19 cellular contexts compared by ENCODE assay signal in the genomic region with DNA sequence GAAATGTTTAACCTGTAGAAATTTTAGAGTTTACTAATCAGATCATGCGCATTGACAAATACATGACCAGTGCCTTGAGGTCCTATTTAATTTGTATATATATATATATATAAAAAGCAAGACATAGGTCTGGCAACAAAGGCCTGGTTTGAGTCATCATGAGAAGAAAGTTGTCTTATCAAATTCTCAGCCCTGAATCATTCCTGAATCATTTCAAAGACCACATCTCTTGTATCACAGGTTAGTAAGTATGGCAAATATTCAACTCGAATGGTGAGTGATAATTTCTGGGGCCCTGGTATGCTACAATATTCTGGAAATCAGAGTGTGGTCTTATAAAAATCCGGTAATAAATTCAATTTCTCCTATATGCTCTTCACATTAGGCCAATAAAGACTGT.
DNase-seq lines count a peak whose midpoint lies in the region; ATAC-seq and TF ChIP-seq lines count a peak whose summit lies in the region.
"Had no signal": no experiment of that assay in that cellular context is flagged by ENCODE, and none has a peak within 500 bp of the region (broad histone marks: within the 10 kb centered on the region; RNA-seq: fewer than 3 reads in every experiment).

No MANE protein-coding gene starts in this region.

- TF ChIP-seq CTCF in AG04450 (IDR thresholded peaks at IDR 0.05; ENCODE audit: low read depth, low read length) (no peak), astrocyte of the spinal cord (IDR thresholded peaks at IDR 0.05; ENCODE audit: low read depth, low read length) (no peak)

- no peaks in the 10 kb centered on the region for H3K9me3 ChIP-seq in AG04450 (ENCODE audit: control insufficient read depth, insufficient read depth, low read length)
- H3K9me3 ChIP-seq: neutrophil, right atrium auricular region had no signal

- CTCF ChIA-PET in AG04450 (lab: Charles Lee) = no interaction called here

- DNase-seq in AG04450 (ENCODE audit: low read depth, low spot score) (peak; percentile 53), M059J (ENCODE audit: low read depth) (peak; percentile 55), astrocyte of the spinal cord (ENCODE audit: low read depth, low spot score) (peak; percentile 86), iris pigment epithelial cell (ENCODE audit: low read depth) (peak; percentile 96), HUDEP-2 (lab: John Stamatoyannopoulos, UW; ENCODE audit: unreplicated experiment in 76 of 76) (no peak)
- no peak for DNase-seq in stimulated activated CD4-positive, alpha-beta T cell treated with anti-CD3 and anti-CD28 coated beads, Interleukin-2, amount 100 ng/mL, for 24 hours
- no peak for DNase-seq in stimulated activated CD4-positive, alpha-beta T cell treated with anti-CD3 and anti-CD28 coated beads, Interleukin-2, amount 100 ng/mL, for 48 hours
- DNase-seq: activated CD4-positive, alpha-beta T cell treated with anti-CD3 and anti-CD28 coated beads, Interleukin-2, amount 50 U/mL, for 4 hours; activated naive CD4-positive, alpha-beta T cell treated with anti-CD3 and anti-CD28 coated beads, Interleukin-2, amount 10 ng/mL, durations not matched to agents 7 days and 5 days; CD4-positive, alpha-beta T cell; DMS79 treated with DMSO at 0.1 percent for 48 hours; HFFc6; hypothalamus; NCI-H1048; NCI-H69; SW 1271 had no signal

- H3K4me3 ChIP-seq in AG04450 (ENCODE audit: low read depth, low read length) (no peak overlapping the region), astrocyte of the spinal cord (ENCODE audit: low read depth, low read length) (no peak overlapping the region)
- H3K4me3 ChIP-seq: right atrium auricular region had no signal

- H3K27me3 ChIP-seq in AG04450 (ENCODE audit: control insufficient read depth, insufficient read depth, low read length) = no peaks in the 10 kb centered on the region
- H3K27me3 ChIP-seq: neutrophil, right atrium auricular region had no signal

- ATAC-seq in GM21390 (IDR thresholded peaks at IDR 0.05; ENCODE audit: unreplicated experiment) = no peak

- POLR2A ChIA-PET in AG04450 (lab: Yijun Ruan, JAX) = no interaction called here

- in situ Hi-C loops in astrocyte of the spinal cord (cut with HindIII; ENCODE audit: low sequenced_read_pairs) = no loop called here

- no peak overlapping the region for H3K27ac ChIP-seq in AG04450 (ENCODE audit: low read depth, low read length)
- H3K27ac ChIP-seq: neutrophil, right atrium auricular region had no signal

Comparison
In these comparisons a context has a peak if more than half of its experiments do, and no peak if none do; other contexts are left out.
1. DNase-seq: peak in AG04450 (single experiment), M059J (single experiment), astrocyte of the spinal cord (single experiment) and iris pigment epithelial cell (single experiment); none in stimulated activated CD4-positive, alpha-beta T cell treated with anti-CD3 and anti-CD28 coated beads, Interleukin-2, amount 100 ng/mL, for 24 hours (0 of 2), stimulated activated CD4-positive, alpha-beta T cell treated with anti-CD3 and anti-CD28 coated beads, Interleukin-2, amount 100 ng/mL, for 48 hours (0 of 2) and HUDEP-2 (0 of 76).